ENCODE assay signal across 8 cellular contexts in genomic region chr6:27176523-27177391, GRCh38.
DNase-seq lines count a peak whose midpoint lies in the region; ATAC-seq and TF ChIP-seq lines count a peak whose summit lies in the region.
"Not testable (repeated sequence)": the region's sequence is repeated elsewhere in the genome, so short reads cannot be mapped to it uniquely, and the experiment has no call there.

No MANE protein-coding gene starts in this region.

- peak overlapping the region; percentile 98 for H3K4me2 ChIP-seq in GM23248 (ENCODE audit: unreplicated experiment)

- H3K36me3 Mint-ChIP-seq in CD14-positive monocyte; T-helper 17 cell (ENCODE audit: low read depth): not testable (repeated sequence)

- H3K9ac ChIP-seq in GM23248 = peak overlapping the region; percentile 85
- H3K9ac ChIP-seq in mucosa of stomach (ENCODE audit: low read length) = peak overlapping the region; percentile 3

- H4K20me1 ChIP-seq in GM23248 (ENCODE audit: insufficient read depth) = not testable (repeated sequence)

- TF ChIP-seq CTCF in CD14-positive monocyte (IDR thresholded peaks at IDR 0.05); fibroblast of pulmonary artery (IDR thresholded peaks at IDR 0.05; ENCODE audit: low read length, missing control alignments): not testable (repeated sequence)

- in situ Hi-C loops in GM23248 (cut with MboI) = loop anchor here (25.0 kb wide), 1 partner anchor 1186 kb away; no protein-coding TSS in a partner anchor

- H2AFZ ChIP-seq in GM23248 = peak overlapping the region; percentile 99

- DNase-seq in CD14-positive monocyte (ENCODE audit: low spot score) = not testable (repeated sequence)
- peak; percentile 67 for DNase-seq in GM23248
- DNase-seq in NCI-H146 (lab: John Stamatoyannopoulos, UW) = peak; percentile 56
- peak; percentile 49 to 66 (median 53) for DNase-seq in T-helper 17 cell
- DNase-seq in activated naive CD4-positive, alpha-beta T cell treated with anti-CD3 and anti-CD28 coated beads, Interleukin-2, amount 50 U/mL, for 16 hours = peak; percentile 68
- peak; percentile 61 for DNase-seq in fibroblast of pulmonary artery (ENCODE audit: low read depth)
- peak; percentile 51 for DNase-seq in stimulated activated CD8-positive, alpha-beta memory T cell treated with anti-CD3 and anti-CD28 coated beads, Interleukin-12 subunit alpha, Interleukin-12 subunit beta, amount 100 ng/mL, for 1 hour (ENCODE audit: low read depth)

- not testable (repeated sequence) for H3K36me3 ChIP-seq in GM23248 (ENCODE audit: low read depth); mucosa of stomach (ENCODE audit: control insufficient read depth, insufficient read depth, low read length)

- peak overlapping the region; percentile 99 for H3K4me3 ChIP-seq in GM23248
- H3K4me3 ChIP-seq in fibroblast of pulmonary artery (replicated peaks; ENCODE audit: low read depth, low read length) = peak overlapping the region; percentile 99
- not testable (repeated sequence) for H3K4me3 ChIP-seq in mucosa of stomach (ENCODE audit: low read length)

- not testable (repeated sequence) for H3K9me3 ChIP-seq in GM23248 (ENCODE audit: low read depth); T-helper 17 cell (ENCODE audit: control insufficient read depth, low read length, poor library complexity, severe bottlenecking); mucosa of stomach (ENCODE audit: control insufficient read depth, low read length)

- H3K27ac Mint-ChIP-seq in CD14-positive monocyte = peak overlapping the region in 2 of 7 donors; percentile 63 to 64
- peak overlapping the region; percentile 99 for H3K27ac Mint-ChIP-seq in T-helper 17 cell

- H3K27me3 ChIP-seq in GM23248 (replicated peaks; ENCODE audit: insufficient read depth); mucosa of stomach (ENCODE audit: control insufficient read depth, insufficient read depth, low read length): not testable (repeated sequence)

- H3F3A ChIP-seq in GM23248 (ENCODE audit: insufficient read depth) = peaks cover 11% of the 10 kb centered on the region; the same call in 1 of the 2 replicates

- 1 to 2% methylated on average over 38 of the region's 38 CpGs for WGBS in GM23248 (ENCODE audit: low coverage in 1 of 2, low lambda C conversion rate in 2 of 2, missing lambda C conversion rate in 2 of 2), 2 experiments

- H3K4me1 ChIP-seq in GM23248 (ENCODE audit: insufficient read depth); mucosa of stomach (ENCODE audit: control insufficient read depth, insufficient read depth, low read length): not testable (repeated sequence)

- ATAC-seq in T-helper 17 cell = peak; percentile 64

- intact Hi-C loops in CD14-positive monocyte (cut with micrococcal nuclease) = loop anchor here in 1 of 2 donors (10.0 kb wide), 1 partner anchor 578 kb away; no protein-coding TSS in a partner anchor

- H3K79me2 ChIP-seq in GM23248 (ENCODE audit: insufficient read depth) = not testable (repeated sequence)

- peaks cover 20% of the 10 kb centered on the region for H3K4me1 Mint-ChIP-seq in CD14-positive monocyte
- peaks cover 13% of the 10 kb centered on the region for H3K4me1 Mint-ChIP-seq in T-helper 17 cell

- H3K9me3 Mint-ChIP-seq in CD14-positive monocyte = peaks cover 12 to 34% (median 31%) of the 10 kb centered on the region in 7 donors

- H3K27ac ChIP-seq in GM23248 = peak overlapping the region; percentile 74

- H3K9me2 ChIP-seq in GM23248 (ENCODE audit: insufficient read depth) = not testable (repeated sequence)

- H3K4me3 Mint-ChIP-seq in CD14-positive monocyte = peak overlapping the region; percentile 94 to 96
- peak overlapping the region; percentile 80 for H3K4me3 Mint-ChIP-seq in T-helper 17 cell

- H3K27me3 Mint-ChIP-seq in CD14-positive monocyte (ENCODE audit: low read depth in 3 of 3) = peaks cover 10 to 22% (median 22%) of the 10 kb centered on the region in 3 donors
- H3K27me3 Mint-ChIP-seq in T-helper 17 cell = not testable (repeated sequence)
